In the genomic region with DNA sequence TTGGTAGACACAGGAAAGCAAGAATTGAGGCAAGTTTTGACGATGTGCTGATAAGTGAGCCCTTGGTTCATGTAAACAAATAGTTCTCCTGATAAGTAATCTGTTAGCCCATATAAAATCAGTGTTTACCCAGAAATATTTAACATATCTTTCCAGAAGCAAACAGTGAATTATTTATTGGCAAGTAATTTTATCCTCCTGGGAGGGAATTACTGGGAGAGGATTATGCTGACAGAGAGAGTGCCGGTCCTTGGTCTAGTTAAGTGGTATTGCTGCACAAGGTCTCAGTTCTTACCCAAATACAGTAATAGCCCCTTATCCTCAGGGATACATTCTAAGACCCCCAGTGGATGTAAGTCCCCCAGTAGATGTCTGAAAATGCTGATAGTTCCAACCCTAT, we compare ENCODE assay signal across 15 cellular contexts.
A peak's percentile ranks its signal among the peaks of the same experiment; 100 is the strongest.
DNase-seq lines count a peak whose midpoint lies in the region; ATAC-seq and TF ChIP-seq lines count a peak whose summit lies in the region.
"Had no signal": no experiment of that assay in that cellular context is flagged by ENCODE, and none has a peak within 500 bp of the region (broad histone marks: within the 10 kb centered on the region; RNA-seq: fewer than 3 reads in every experiment).

No MANE protein-coding gene starts in this region.

- H3K9me3 ChIP-seq in mammary epithelial cell (replicated peaks; ENCODE audit: insufficient read depth, low read length) (no peaks in the 10 kb centered on the region), breast epithelium (no peaks in the 10 kb centered on the region), RWPE2 (ENCODE audit: severe bottlenecking) (no peaks in the 10 kb centered on the region), neural progenitor cell (ENCODE audit: low read depth) (no peaks in the 10 kb centered on the region)
- H3K9me3 ChIP-seq: BLaER1 treated with 17β-estradiol and CSF1 and Interleukin-3, amounts not matched to agents 10 nM and 100 nM; HAP-1 had no signal

- peaks cover 2% of the 10 kb centered on the region for H3K4me1 Mint-ChIP-seq in neural progenitor cell
- H3K4me1 Mint-ChIP-seq: B cell, IgD-negative memory B cell had no signal

- H3K27ac Mint-ChIP-seq in neural progenitor cell, result no peak overlapping the region
- H3K27ac Mint-ChIP-seq: B cell; CD8-positive, alpha-beta T cell; IgD-negative memory B cell had no signal

- intact Hi-C loops in mammary epithelial cell (cut with micrococcal nuclease), result no loop called here
- intact Hi-C loops in breast epithelium (cut with DNase I; ENCODE audit: low total_unique reads), result no loop called here

- TF ChIP-seq CTCF in mammary epithelial cell (conservative IDR thresholded peaks at IDR 0.05 in 1 of 2, IDR thresholded peaks at IDR 0.05 in 1 of 2; ENCODE audit: extremely low read depth in 1 of 2, insufficient read depth in 1 of 2, low read depth in 1 of 2, low read length in 2 of 2) (no peak), breast epithelium (IDR thresholded peaks at IDR 0.05) (no peak), RWPE2 (IDR thresholded peaks at IDR 0.05; ENCODE audit: poor library complexity, severe bottlenecking) (no peak), neural progenitor cell (IDR thresholded peaks at IDR 0.05) (no peak)

- no peak for TF ChIP-seq POLR2A in breast epithelium (IDR thresholded peaks at IDR 0.05)

- no peaks in the 10 kb centered on the region for H3K9me3 Mint-ChIP-seq in neural progenitor cell
- H3K9me3 Mint-ChIP-seq: CD8-positive, alpha-beta T cell; IgD-negative memory B cell had no signal

- H2AFZ ChIP-seq in mammary epithelial cell (ENCODE audit: low read depth, low read length) (no peak overlapping the region), neural progenitor cell (replicated peaks) (no peak overlapping the region)

- peaks cover 38% of the 10 kb centered on the region for H3K4me1 ChIP-seq in mammary epithelial cell (ENCODE audit: insufficient read depth, low read length)
- H3K4me1 ChIP-seq in breast epithelium, result no peaks in the 10 kb centered on the region
- H3K4me1 ChIP-seq in RWPE2 (ENCODE audit: insufficient read depth, poor library complexity, severe bottlenecking), result peaks cover 50% of the 10 kb centered on the region
- peaks cover 14% of the 10 kb centered on the region for H3K4me1 ChIP-seq in neural progenitor cell
- H3K4me1 ChIP-seq: BLaER1 treated with 17β-estradiol and CSF1 and Interleukin-3, amounts not matched to agents 10 nM and 100 nM had no signal

- H3K27me3 ChIP-seq in mammary epithelial cell (ENCODE audit: insufficient read depth, low read length), result no peaks in the 10 kb centered on the region
- no peaks in the 10 kb centered on the region for H3K27me3 ChIP-seq in breast epithelium
- H3K27me3 ChIP-seq in RWPE2 (ENCODE audit: insufficient read depth, poor library complexity, severe bottlenecking), result no peaks in the 10 kb centered on the region
- H3K27me3 ChIP-seq in neural progenitor cell, result no peaks in the 10 kb centered on the region
- H3K27me3 ChIP-seq: BLaER1 treated with 17β-estradiol and CSF1 and Interleukin-3, amounts not matched to agents 10 nM and 100 nM had no signal

- no peak overlapping the region for H3K4me2 ChIP-seq in mammary epithelial cell (ENCODE audit: insufficient read depth, low read depth, low read length)
- no peak overlapping the region for H3K4me2 ChIP-seq in neural progenitor cell
- H3K4me2 ChIP-seq: BLaER1 treated with 17β-estradiol and CSF1 and Interleukin-3, amounts not matched to agents 10 nM and 100 nM had no signal

- no peak overlapping the region for H3K4me3 Mint-ChIP-seq in neural progenitor cell
- H3K4me3 Mint-ChIP-seq: B cell; CD8-positive, alpha-beta T cell; IgD-negative memory B cell had no signal

- no peak overlapping the region for H3K4me3 ChIP-seq in mammary epithelial cell (replicated peaks in 1 of 3; ENCODE audit: insufficient read depth in 1 of 3, low read depth in 2 of 3, low read length in 3 of 3)
- no peak overlapping the region for H3K4me3 ChIP-seq in breast epithelium
- no peak overlapping the region for H3K4me3 ChIP-seq in RWPE2 (ENCODE audit: severe bottlenecking)
- no peak overlapping the region for H3K4me3 ChIP-seq in neural progenitor cell
- H3K4me3 ChIP-seq: BLaER1 treated with 17β-estradiol and CSF1 and Interleukin-3, amounts not matched to agents 10 nM and 100 nM; HAP-1 had no signal

- H3K27me3 Mint-ChIP-seq in neural progenitor cell (ENCODE audit: insufficient read depth, low read depth), result no peaks in the 10 kb centered on the region
- H3K27me3 Mint-ChIP-seq: B cell, IgD-negative memory B cell had no signal

- H4K20me1 ChIP-seq in mammary epithelial cell (ENCODE audit: insufficient read depth, low read length) (no peaks in the 10 kb centered on the region), neural progenitor cell (ENCODE audit: low read depth) (no peaks in the 10 kb centered on the region)
- H4K20me1 ChIP-seq: BLaER1 treated with 17β-estradiol and CSF1 and Interleukin-3, amounts not matched to agents 10 nM and 100 nM had no signal

- H3F3A ChIP-seq in neural progenitor cell (ENCODE audit: low read depth), result no peaks in the 10 kb centered on the region

- H3K27ac ChIP-seq in mammary epithelial cell (ENCODE audit: insufficient read depth, low read depth, low read length), result peak overlapping the region; percentile 60
- no peak overlapping the region for H3K27ac ChIP-seq in breast epithelium
- peak overlapping the region; percentile 97 for H3K27ac ChIP-seq in RWPE2 (ENCODE audit: poor library complexity, severe bottlenecking)
- peak overlapping the region; percentile 84 for H3K27ac ChIP-seq in epithelial cell of prostate
- no peak overlapping the region for H3K27ac ChIP-seq in neural progenitor cell
- H3K27ac ChIP-seq: BLaER1 treated with 17β-estradiol and CSF1 and Interleukin-3, amounts not matched to agents 10 nM and 100 nM had no signal

- no peaks in the 10 kb centered on the region for H3K36me3 Mint-ChIP-seq in neural progenitor cell
- H3K36me3 Mint-ChIP-seq: CD8-positive, alpha-beta T cell had no signal

- CTCF ChIA-PET in mammary epithelial cell (lab: Charles Lee; ENCODE audit: low non-redundant PET), result no interaction called here

- ATAC-seq in RWPE2 (ENCODE audit: low read depth), result no peak
- ATAC-seq in GM21717 (IDR thresholded peaks at IDR 0.05; ENCODE audit: unreplicated experiment), result no peak
- ATAC-seq: CD8-positive, alpha-beta T cell; HepG2 had no signal

- H3K36me3 ChIP-seq in mammary epithelial cell (ENCODE audit: insufficient read depth, low read length) (no peaks in the 10 kb centered on the region), breast epithelium (no peaks in the 10 kb centered on the region), RWPE2 (ENCODE audit: low read depth) (no peaks in the 10 kb centered on the region), neural progenitor cell (no peaks in the 10 kb centered on the region)
- H3K36me3 ChIP-seq: BLaER1 treated with 17β-estradiol and CSF1 and Interleukin-3, amounts not matched to agents 10 nM and 100 nM; HAP-1 had no signal

- no peak for DNase-seq in mammary epithelial cell
- DNase-seq in breast epithelium (ENCODE audit: low spot score in 2 of 2), result no peak
- DNase-seq in RWPE2 (ENCODE audit: low spot score), result no peak
- DNase-seq in epithelial cell of prostate (ENCODE audit: low read depth, low spot score), result no peak
- DNase-seq in DMS79 (lab: John Stamatoyannopoulos, UW), result no peak
- DNase-seq in neural progenitor cell (ENCODE audit: low spot score), result no peak
- DNase-seq: Calu3; CD8-positive, alpha-beta T cell; GDM1 had no signal

- WGBS in mammary epithelial cell (ENCODE audit: low coverage, missing lambda C conversion rate), result 91% methylated on average over 2 of the region's 2 CpGs

- no TSS peak for BruUV-seq in mammary epithelial cell (replicated peaks; lab: Mats Ljungman, UMichigan)

- dilution Hi-C loops in mammary epithelial cell (cut with HindIII; ENCODE audit: low sequenced_read_pairs), result no loop called here

- H3K9ac ChIP-seq in mammary epithelial cell (ENCODE audit: insufficient read depth, low read length) (no peak overlapping the region), neural progenitor cell (no peak overlapping the region)
- H3K9ac ChIP-seq: BLaER1 treated with 17β-estradiol and CSF1 and Interleukin-3, amounts not matched to agents 10 nM and 100 nM had no signal

- H3K79me2 ChIP-seq in mammary epithelial cell (ENCODE audit: insufficient read depth, low read length) (no peaks in the 10 kb centered on the region), neural progenitor cell (ENCODE audit: low read depth) (no peaks in the 10 kb centered on the region)

- in situ Hi-C loops in mammary epithelial cell (cut with MboI; ENCODE audit: low sequenced_read_pairs in 2 of 2), result no loop called here

Comparison
In these comparisons a context has a peak if more than half of its experiments do, and no peak if none do; other contexts are left out.
1. H3K27ac ChIP-seq: peak in mammary epithelial cell (single experiment), RWPE2 (single experiment) and epithelial cell of prostate (single experiment); none in breast epithelium (0 of 2) and neural progenitor cell (single experiment).